In genomic region chr17:30667552-30668371, GRCh38 we compare ENCODE assay signal across 8 cellular contexts.
DNase-seq lines count a peak whose midpoint lies in the region; ATAC-seq and TF ChIP-seq lines count a peak whose summit lies in the region.
"Not testable (repeated sequence)": the region's sequence is repeated elsewhere in the genome, so short reads cannot be mapped to it uniquely, and the experiment has no call there.

No MANE protein-coding gene starts in this region.

- intact Hi-C loops in lower leg skin (cut with DNase I; ENCODE audit: low total_unique reads); psoas muscle (cut with DNase I); aorta (cut with DNase I): not testable (repeated sequence)

- not testable (repeated sequence) for H3K27me3 ChIP-seq in psoas muscle (ENCODE audit: insufficient read depth in 3 of 3, low read length in 2 of 3); aorta (ENCODE audit: control insufficient read depth in 1 of 2, insufficient read depth in 2 of 2, low read length in 1 of 2)

- H3K27me3 Mint-ChIP-seq in T-cell, result not testable (repeated sequence)

- H3K4me3 ChIP-seq in astrocyte of the cerebellum (ENCODE audit: low read depth, low read length) (peak overlapping the region; percentile 34), fibroblast of pulmonary artery (replicated peaks; ENCODE audit: low read depth, low read length) (peak overlapping the region; percentile 50), lower leg skin (ENCODE audit: low read depth, poor library complexity, severe bottlenecking) (peak overlapping the region; percentile 26), psoas muscle (peak overlapping the region; percentile 51), aorta (ENCODE audit: low read length in 2 of 2) (peak overlapping the region in 1 of 2 donors; percentile 40)

- POLR2A ChIA-PET in T-cell (lab: Charles Lee), result not testable (repeated sequence)

- ATAC-seq in T-cell (replicated peaks in 1 of 4), result peak; percentile 66 to 85 (median 79)
- ATAC-seq in psoas muscle, result peak in 2 of 4 donors; percentile 61 to 64
- ATAC-seq in aorta (ENCODE audit: low FRiP score), result peak; percentile 89

- DNase-seq in EL (peak; percentile 84), NCI-H2029 treated with DMSO at 0.1 percent for 48 hours (lab: John Stamatoyannopoulos, UW) (peak; percentile 9), T-cell (peak in 4 of 34 experiments; percentile 5 to 18 (median 14)), astrocyte of the cerebellum (ENCODE audit: low read depth) (peak; percentile 50), fibroblast of pulmonary artery (ENCODE audit: low read depth) (peak; percentile 81), psoas muscle (peak; percentile 41 to 55), aorta (peak in 1 of 2 donors; percentile 65)
- not testable (repeated sequence) for DNase-seq in lower leg skin (ENCODE audit: low spot score in 2 of 2)

- H3K4me1 Mint-ChIP-seq in T-cell, result not testable (repeated sequence)

- not testable (repeated sequence) for TF ChIP-seq POLR2A in lower leg skin (IDR thresholded peaks at IDR 0.05)

- H3K27ac ChIP-seq in psoas muscle; aorta (ENCODE audit: low read depth in 1 of 2, low read length in 2 of 2): not testable (repeated sequence)

- CTCF ChIA-PET in T-cell (lab: Charles Lee), result not testable (repeated sequence)

- not testable (repeated sequence) for H3K27ac Mint-ChIP-seq in T-cell

- not testable (repeated sequence) for H3K36me3 ChIP-seq in psoas muscle (ENCODE audit: insufficient read depth in 1 of 2, low read depth in 1 of 2); aorta (ENCODE audit: control insufficient read depth in 1 of 2, insufficient read depth in 2 of 2, low read length in 1 of 2)

- not testable (repeated sequence) for H3K4me1 ChIP-seq in psoas muscle; aorta (ENCODE audit: control insufficient read depth in 1 of 2, insufficient read depth in 2 of 2, low read length in 2 of 2)

- not testable (repeated sequence) for H3K9me3 ChIP-seq in psoas muscle; aorta (ENCODE audit: control insufficient read depth, low read length)

- H3K9me3 Mint-ChIP-seq in T-cell, result not testable (repeated sequence)

- WGBS in lower leg skin, 2 donors, result 1 to 2% methylated on average over 17 to 22 of the region's 41 CpGs
- 0 to 1% (median 0%) methylated on average over 10 to 33 of the region's 41 CpGs for WGBS in psoas muscle, 3 donors
- WGBS in aorta, 2 donors, result 0 to 1% methylated on average over 6 to 36 of the region's 41 CpGs

- TF ChIP-seq CTCF in astrocyte of the cerebellum (IDR thresholded peaks at IDR 0.05; ENCODE audit: low read depth, low read length, missing control alignments); fibroblast of pulmonary artery (IDR thresholded peaks at IDR 0.05; ENCODE audit: low read length, missing control alignments); lower leg skin (IDR thresholded peaks at IDR 0.05); psoas muscle (IDR thresholded peaks at IDR 0.05): not testable (repeated sequence)

- peak overlapping the region in 1 of 3 donors; percentile 63 for H3K4me3 Mint-ChIP-seq in T-cell

- in situ Hi-C loops in astrocyte of the cerebellum (cut with HindIII; ENCODE audit: low sequenced_read_pairs), result not testable (repeated sequence)

- not testable (repeated sequence) for H3K36me3 Mint-ChIP-seq in T-cell
